ENCODE assay signal across 2 cellular contexts in genomic region chr10:97119058-97119832, GRCh38.
TF ChIP-seq lines count a peak whose summit lies in the region.

No MANE protein-coding gene starts in this region.

TF ChIP-seq in SK-N-SH, 30 proteins besides CTCF, POLR2A, EP300 and RAD21 (continued from another document):
- TF ChIP-seq ZBTB33 (IDR thresholded peaks at IDR 0.05; ENCODE audit: borderline replicate concordance, low read depth) (no peak), SIN3A (IDR thresholded peaks at IDR 0.05; ENCODE audit: borderline replicate concordance, low read depth, low read length) (no peak), PBX3 (IDR thresholded peaks at IDR 0.05) (no peak), GABPA (IDR thresholded peaks at IDR 0.05; ENCODE audit: low read depth) (no peak), JUND (IDR thresholded peaks at IDR 0.05) (no peak)
TF ChIP-seq in SK-N-SH: peak in this region for 0.

TF ChIP-seq in SK-N-SH treated with all-trans-retinoic acid at 6 μM for 48 hours, 23 proteins besides CTCF, POLR2A, EP300 and RAD21 (continued from another document):
- no peak for TF ChIP-seq TSHZ2 (CRISPR knock-in tag; IDR thresholded peaks at IDR 0.05)
- no peak for TF ChIP-seq POU6F1 (CRISPR knock-in tag; IDR thresholded peaks at IDR 0.05; ENCODE audit: borderline replicate concordance, low read depth)
- no peak for TF ChIP-seq ISL1 (CRISPR knock-in tag; IDR thresholded peaks at IDR 0.05)
- TF ChIP-seq BACH2 (CRISPR knock-in tag; IDR thresholded peaks at IDR 0.05; ENCODE audit: borderline replicate concordance): no peak
- no peak for TF ChIP-seq CSDC2 (CRISPR knock-in tag; IDR thresholded peaks at IDR 0.05)
- no peak for TF ChIP-seq ZC3H10 (CRISPR knock-in tag; IDR thresholded peaks at IDR 0.05)
- no peak for TF ChIP-seq ZFP30 (CRISPR knock-in tag; IDR thresholded peaks at IDR 0.05)
- no peak for TF ChIP-seq CREB5 (CRISPR knock-in tag; IDR thresholded peaks at IDR 0.05; ENCODE audit: low read depth)
